In the genomic region with DNA sequence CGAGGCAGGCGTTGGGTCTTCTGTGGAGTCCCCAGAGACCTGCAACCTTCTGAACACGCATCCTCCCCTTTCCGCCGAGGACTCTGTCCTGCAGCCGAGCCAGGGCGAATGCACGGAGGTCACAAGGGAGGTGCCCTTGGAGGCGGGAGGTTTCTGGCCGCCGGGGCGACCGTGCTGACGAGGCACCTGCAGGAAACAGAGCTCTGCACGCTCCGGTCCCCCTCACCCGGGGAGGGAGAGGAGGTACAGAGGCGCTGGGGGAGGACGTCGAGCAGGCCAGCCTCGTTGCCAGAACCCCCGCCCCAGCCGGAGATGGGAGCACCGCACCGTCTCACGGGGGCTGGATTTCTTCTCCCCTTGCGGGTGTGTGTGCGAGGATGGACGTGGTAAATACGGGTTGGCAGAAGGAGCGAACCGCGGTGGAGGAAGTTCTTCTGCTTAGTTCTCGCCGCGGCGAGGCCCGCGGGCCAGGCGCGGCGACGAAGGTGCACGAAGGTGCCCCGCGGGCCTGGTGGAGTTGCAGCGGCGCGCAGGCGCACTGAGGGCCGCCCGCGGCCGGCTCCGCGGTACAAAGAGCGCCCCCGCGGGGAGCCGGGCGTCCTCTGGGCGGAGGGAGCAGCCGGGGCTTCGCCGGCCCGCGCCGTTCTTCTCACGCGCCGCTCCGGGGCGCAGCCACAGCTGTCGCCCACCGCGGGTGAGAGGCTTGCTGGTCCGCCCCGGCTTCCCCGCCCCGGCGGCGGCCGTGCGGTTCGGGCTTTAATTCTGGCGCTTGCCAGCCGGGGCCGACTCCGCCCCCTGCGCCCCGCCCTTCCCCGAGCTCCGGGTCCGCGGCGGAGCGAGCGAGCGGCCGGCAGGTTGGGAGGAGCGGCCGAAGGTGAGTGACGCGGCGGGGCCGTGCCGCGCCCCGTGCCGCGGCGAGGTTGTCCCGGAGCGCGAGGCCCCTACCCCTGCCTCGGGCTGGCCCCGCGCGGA, we compare ENCODE assay signal across 8 cellular contexts. TPM values are rescaled to one million over a fixed set of nuclear protein-coding genes. Genes with fewer than 3 reads are reported as not detected.
A peak's percentile ranks its signal among the peaks of the same experiment; 100 is the strongest.
DNase-seq lines count a peak whose midpoint lies in the region; ATAC-seq and TF ChIP-seq lines count a peak whose summit lies in the region.

A gene (plus strand): TSS at position 815 of the 972 bp plus-strand sequence.

- H3K36me3 ChIP-seq in kidney epithelial cell (ENCODE audit: control insufficient read depth, insufficient read depth, low read length) = no peaks in the 10 kb centered on the region

- peaks cover 52% of the 10 kb centered on the region for H3K27me3 Mint-ChIP-seq in chondrocyte (ENCODE audit: low read depth)

- peak within 1 kb of the TSS; percentile 69 for H3K4me3 Mint-ChIP-seq in chondrocyte (ENCODE audit: unreplicated experiment)

- H3K27me3 ChIP-seq in kidney epithelial cell (ENCODE audit: control insufficient read depth, insufficient read depth, low read length) = no peaks in the 10 kb centered on the region

- DNase-seq in NCI-H2081 (lab: John Stamatoyannopoulos, UW) (peak; percentile 26 to 39), NCI-H2081 treated with DMSO at 0.1 percent for 48 hours (lab: John Stamatoyannopoulos, UW) (no peak), NCI-H2107 (lab: John Stamatoyannopoulos, UW) (peak; percentile 2), chondrocyte (ENCODE audit: low spot score) (peak; percentile 87), kidney epithelial cell (ENCODE audit: low read depth) (no peak)
- peak; percentile 64 for DNase-seq in activated CD4-positive, alpha-beta T cell treated with anti-CD3 and anti-CD28 coated beads for 1 hour
- DNase-seq in stimulated activated CD4-positive, alpha-beta T cell treated with anti-CD3 and anti-CD28 coated beads, Interleukin-15, amount 100 ng/mL, for 24 hours = peak; percentile 81

- TF ChIP-seq CTCF in chondrocyte (IDR thresholded peaks at IDR 0.05) (peak; percentile 68), kidney epithelial cell (IDR thresholded peaks at IDR 0.05; ENCODE audit: insufficient read depth, low read length, poor library complexity, severe bottlenecking) (no peak)

- no peaks in the 10 kb centered on the region for H3K36me3 Mint-ChIP-seq in chondrocyte (ENCODE audit: low read depth)

- H3K4me3 ChIP-seq in kidney epithelial cell (ENCODE audit: low read depth, low read length) = peak within 1 kb of the TSS; percentile 60

- H3K4me1 Mint-ChIP-seq in chondrocyte (ENCODE audit: low read depth) = peaks cover 7% of the 10 kb centered on the region

- ATAC-seq in HG02870 (IDR thresholded peaks at IDR 0.05; ENCODE audit: unreplicated experiment) = peak; percentile 75

- H3K27ac Mint-ChIP-seq in chondrocyte (ENCODE audit: unreplicated experiment) = no peak within 1 kb of the TSS

- no peaks in the 10 kb centered on the region for H3K9me3 Mint-ChIP-seq in chondrocyte (ENCODE audit: low read depth)

RNA-seq across cellular contexts. Expression of the gene that starts here (rescaled TPM):
- 26.2 to 40.0 TPM (median 39.1 TPM) in 3 replicates for total RNA-seq in chondrocyte
- 13.8 and 16.9 TPM in 2 replicates for total RNA-seq in kidney epithelial cell

Comparison
In these comparisons a context has a peak if more than half of its experiments do, and no peak if none do; other contexts are left out.
1. DNase-seq: peak in NCI-H2081 (2 of 2), NCI-H2107 (single experiment), activated CD4-positive, alpha-beta T cell treated with anti-CD3 and anti-CD28 coated beads for 1 hour (single experiment), chondrocyte (single experiment) and stimulated activated CD4-positive, alpha-beta T cell treated with anti-CD3 and anti-CD28 coated beads, Interleukin-15, amount 100 ng/mL, for 24 hours (single experiment); none in NCI-H2081 treated with DMSO at 0.1 percent for 48 hours (single experiment) and kidney epithelial cell (single experiment).